ENCODE assay signal across 8 cellular contexts in the genomic region with DNA sequence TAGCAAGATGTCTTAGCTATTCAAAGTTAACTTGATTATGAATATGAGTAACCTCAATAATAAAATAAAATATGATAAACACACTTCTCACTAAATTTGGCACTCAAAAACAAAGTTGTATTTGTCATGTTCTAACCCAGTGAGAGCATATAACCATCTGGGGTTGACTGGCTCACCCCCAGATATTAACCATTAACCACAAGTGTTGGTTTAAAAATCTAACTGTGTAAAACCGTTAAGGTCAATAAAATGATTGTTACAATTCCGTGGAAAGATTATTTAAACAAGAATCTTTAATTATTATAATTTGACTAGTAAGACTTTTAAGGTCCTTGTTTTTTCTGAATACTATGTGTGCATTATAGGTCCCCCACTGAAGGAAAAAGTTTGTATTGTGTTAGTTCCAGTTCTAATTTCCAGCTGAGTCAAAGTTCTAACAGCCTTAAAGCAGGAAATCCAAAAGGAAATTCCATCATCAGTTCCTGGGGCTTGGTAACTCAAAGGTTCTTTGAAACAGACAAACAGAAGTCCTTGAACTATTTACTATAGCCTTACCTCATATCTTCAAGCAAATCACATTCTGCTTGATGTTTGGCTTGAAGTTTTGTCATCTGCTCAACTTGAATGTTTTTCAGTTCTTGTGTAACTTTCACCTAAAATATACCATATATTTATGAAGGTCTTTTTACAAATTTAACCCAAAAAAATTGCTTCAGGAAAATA. TPM values are rescaled to one million over a fixed set of nuclear protein-coding genes. Genes with fewer than 3 reads are reported as not detected.
DNase-seq lines count a peak whose midpoint lies in the region; TF ChIP-seq lines count a peak whose summit lies in the region.

No MANE protein-coding gene starts in this region.

- H3T11ph ChIP-seq in H9 (ENCODE audit: low read length): no peak overlapping the region

- peak overlapping the region; percentile 80 for H3K4me2 ChIP-seq in PC-9
- no peak overlapping the region for H3K4me2 ChIP-seq in H9 (ENCODE audit: insufficient read depth, insufficient read length, low read length)

- no peak overlapping the region for H2BK20ac ChIP-seq in H9 (ENCODE audit: low read depth, low read length, poor library complexity, severe bottlenecking)

- peaks cover 30% of the 10 kb centered on the region for H3K79me2 ChIP-seq in PC-9 (ENCODE audit: low read depth)
- no peaks in the 10 kb centered on the region for H3K79me2 ChIP-seq in H9 (ENCODE audit: insufficient read depth, low read length)

- H3K36me3 Mint-ChIP-seq in H9 (ENCODE audit: insufficient read depth in 1 of 3, low read depth in 3 of 3): peaks cover 0 to 24% (median 15%) of the 10 kb centered on the region in 3 experiments; a peak in 4 of 7 replicates

- H3K23me2 ChIP-seq in H9 (ENCODE audit: insufficient read length, low read depth, low read length, poor library complexity, severe bottlenecking): peaks cover 15% of the 10 kb centered on the region

- no peak overlapping the region for H3K4ac ChIP-seq in H9 (ENCODE audit: low read depth, low read length)

- H4K91ac ChIP-seq in H9 (ENCODE audit: insufficient read length, low read depth, low read length): no peak overlapping the region

- WGBS in H9 (ENCODE audit: extremely low coverage, insufficient read length, low lambda C conversion rate): no CpG with 5 or more reads among the region's 2 CpGs

- H3K9ac ChIP-seq in rectal smooth muscle tissue (ENCODE audit: low read length) (no peak overlapping the region), H9 (ENCODE audit: extremely low read depth, insufficient read length, low read length) (no peak overlapping the region)

- no peak overlapping the region for H4K8ac ChIP-seq in H9 (replicated peaks; ENCODE audit: insufficient read length, low read depth, low read length)

- intact Hi-C loops in PC-9 (cut with micrococcal nuclease; ENCODE audit: unreplicated experiment): no loop called here

- H3K23ac ChIP-seq in H9 (ENCODE audit: insufficient read length, low read depth, low read length): no peak overlapping the region

- no peak overlapping the region for H3K14ac ChIP-seq in H9 (ENCODE audit: insufficient read depth, low read length)

- H3K9me3 ChIP-seq in PC-9 (ENCODE audit: insufficient read depth, low read depth) (no peaks in the 10 kb centered on the region), H9 (ENCODE audit: control insufficient read depth, low read depth, low read length) (no peaks in the 10 kb centered on the region)

- H3K4me3 Mint-ChIP-seq in H9: no peak overlapping the region

- no peak overlapping the region for H3K27ac Mint-ChIP-seq in H9

- H3K27me3 Mint-ChIP-seq in H9 (ENCODE audit: low read depth): peaks cover 13% of the 10 kb centered on the region

- H3K4me3 ChIP-seq in PC-9 (peak overlapping the region; percentile 98; the same call in 1 of the 2 replicates), rectal smooth muscle tissue (ENCODE audit: low read length) (peak overlapping the region; percentile 93), H7 (ENCODE audit: insufficient read depth, low read depth, low read length) (no peak overlapping the region)

- H2AFZ ChIP-seq in PC-9: no peak overlapping the region
- H2AFZ ChIP-seq in H9 (ENCODE audit: low read length): no peak overlapping the region

- CTCF ChIA-PET in PC-9 (lab: Charles Lee): no interaction called here

- H2BK5ac ChIP-seq in H9 (ENCODE audit: insufficient read length, low read length): no peak overlapping the region

- H2BK15ac ChIP-seq in H9 (ENCODE audit: low read depth, low read length): no peak overlapping the region

- H4K20me1 ChIP-seq in PC-9 (ENCODE audit: insufficient read depth) (no peaks in the 10 kb centered on the region), H9 (ENCODE audit: control insufficient read depth, insufficient read depth, insufficient read length) (no peaks in the 10 kb centered on the region)

- H3K79me1 ChIP-seq in H9 (ENCODE audit: insufficient read depth, low read depth, low read length, poor library complexity, severe bottlenecking): no peaks in the 10 kb centered on the region

- peaks cover 26 to 27% of the 10 kb centered on the region in 2 experiments for H3K4me1 Mint-ChIP-seq in H9

- H3K27me3 ChIP-seq in PC-9 (ENCODE audit: insufficient read depth, low read depth): no peaks in the 10 kb centered on the region
- H3K27me3 ChIP-seq in rectal smooth muscle tissue (ENCODE audit: control insufficient read depth, insufficient read depth, low read length): no peaks in the 10 kb centered on the region
- H3K27me3 ChIP-seq in H9 (ENCODE audit: insufficient read depth, low read length): no peaks in the 10 kb centered on the region; the same call in 1 of the 2 replicates
- peaks cover 3% of the 10 kb centered on the region; the same call in 1 of the 2 replicates for H3K27me3 ChIP-seq in H7 (ENCODE audit: control insufficient read depth, insufficient read depth, low read length)

- no peak overlapping the region for H3K18ac ChIP-seq in H9 (ENCODE audit: insufficient read length, low read depth, low read length)

- H3F3A ChIP-seq in PC-9 (ENCODE audit: insufficient read depth, low read depth): peaks cover 11% of the 10 kb centered on the region; the same call in 1 of the 2 replicates

- no peak overlapping the region for H2BK12ac ChIP-seq in H9 (ENCODE audit: insufficient read length, low read depth, low read length)

- no peaks in the 10 kb centered on the region for H3K9me2 ChIP-seq in PC-9 (ENCODE audit: insufficient read depth)

- DNase-seq in ELR (ENCODE audit: low read depth): peak; percentile 47
- peak in 1 of 2 experiments; percentile 31 for DNase-seq in PC-9
- DNase-seq in fibroblast of gingiva (ENCODE audit: low read depth): peak; percentile 7
- DNase-seq in NCI-H2029 treated with DMSO at 0.1 percent for 48 hours (lab: John Stamatoyannopoulos, UW): no peak
- no peak for DNase-seq in H9
- no peak for DNase-seq in H7
- no peak for DNase-seq in activated CD4-positive, alpha-beta T cell treated with anti-CD3 and anti-CD28 coated beads for 48 hours

- no peak overlapping the region for H2BK120ac ChIP-seq in H9 (ENCODE audit: low read depth, low read length, poor library complexity, severe bottlenecking)

- TF ChIP-seq CTCF in PC-9 (conservative IDR thresholded peaks at IDR 0.05): no peak
- TF ChIP-seq CTCF in H9 (conservative IDR thresholded peaks at IDR 0.05): no peak

- POLR2A ChIA-PET in PC-9 (lab: Charles Lee; ENCODE audit: unreplicated experiment): no interaction called here

- BruUV-seq in PC-9 (replicated peaks; lab: Mats Ljungman, UMichigan): no TSS peak

- H3K27ac ChIP-seq in PC-9: no peak overlapping the region
- peak overlapping the region; percentile 97 for H3K27ac ChIP-seq in rectal smooth muscle tissue (ENCODE audit: low read depth, low read length)
- no peak overlapping the region for H3K27ac ChIP-seq in H9 (ENCODE audit: insufficient read length, low read depth, low read length)

- H3K36me3 ChIP-seq in PC-9 (ENCODE audit: low read depth) (no peaks in the 10 kb centered on the region), rectal smooth muscle tissue (ENCODE audit: control insufficient read depth, insufficient read depth, low read length) (peaks cover 3% of the 10 kb centered on the region), H7 (replicated peaks; ENCODE audit: control insufficient read depth, insufficient read depth, low read length) (no peaks in the 10 kb centered on the region; the same call in 1 of the 2 replicates)

- no peak overlapping the region for H2AK5ac ChIP-seq in H9 (ENCODE audit: insufficient read length, low read length)

- H4K5ac ChIP-seq in H9 (ENCODE audit: insufficient read length, low read depth, low read length): no peak overlapping the region

- no peaks in the 10 kb centered on the region; a peak in 1 of 5 replicates for H3K9me3 Mint-ChIP-seq in H9

- H3K56ac ChIP-seq in H9 (ENCODE audit: insufficient read length, low read depth, low read length): no peak overlapping the region

- H3K4me1 ChIP-seq in PC-9 (replicated peaks; ENCODE audit: insufficient read depth) (peaks cover 20% of the 10 kb centered on the region), rectal smooth muscle tissue (ENCODE audit: control insufficient read depth, insufficient read depth, low read length) (peaks cover 6% of the 10 kb centered on the region), H9 (ENCODE audit: insufficient read depth, low read length) (no peaks in the 10 kb centered on the region)

RNA-seq across cellular contexts. Expression of gene FCHSD2, which starts 2.5 kb away (rescaled TPM):
- total RNA-seq in PC-9 (2021): 20.5 and 22.6 TPM in 2 replicates
- total RNA-seq in H9 (2021): 17.8 and 19.2 TPM in 2 replicates
- total RNA-seq in H7 (2014; rRNA removed; shearing (Covaris generic)): 4.6 and 5.9 TPM in 2 replicates

Comparison
In these comparisons a context has a peak if more than half of its experiments do, and no peak if none do; other contexts are left out.
1. DNase-seq: peak in ELR (single experiment) and fibroblast of gingiva (single experiment); none in NCI-H2029 treated with DMSO at 0.1 percent for 48 hours (single experiment), H9 (single experiment), H7 (single experiment) and activated CD4-positive, alpha-beta T cell treated with anti-CD3 and anti-CD28 coated beads for 48 hours (single experiment).